15 cellular contexts compared by ENCODE assay signal in genomic region chrX:71609095-71609750, GRCh38. TPM values are rescaled to one million over a fixed set of nuclear protein-coding genes. Genes with fewer than 3 reads are reported as not detected.
DNase-seq lines count a peak whose midpoint lies in the region; ATAC-seq and TF ChIP-seq lines count a peak whose summit lies in the region.
"Had no signal": no experiment of that assay in that cellular context is flagged by ENCODE, and none has a peak within 500 bp of the region (broad histone marks: within the 10 kb centered on the region; RNA-seq: fewer than 3 reads in every experiment).

No MANE protein-coding gene starts in this region.

- peaks cover 80% of the 10 kb centered on the region for H3K36me3 Mint-ChIP-seq in activated CD4-positive, alpha-beta T cell treated with anti-CD3 and anti-CD28 coated beads, Interleukin-2, amount 10 ng/mL, durations not matched to agents 7 days and 5 days (ENCODE audit: low read depth)
- H3K36me3 Mint-ChIP-seq in activated CD8-positive, alpha-beta T cell treated with anti-CD3 and anti-CD28 coated beads for 36 hours (ENCODE audit: low read depth), result peaks cover 78% of the 10 kb centered on the region
- H3K36me3 Mint-ChIP-seq in CD14-positive monocyte (peaks cover 81 to 83% of the 10 kb centered on the region in 2 donors), natural killer cell (peaks cover 11% of the 10 kb centered on the region)

- peak; percentile 20 for DNase-seq in activated CD4-positive, alpha-beta T cell treated with anti-CD3 and anti-CD28 coated beads, Interleukin-2, amount 10 ng/mL, durations not matched to agents 7 days and 5 days
- DNase-seq in activated CD4-positive, alpha-beta T cell treated with anti-CD3 and anti-CD28 coated beads for 1 hour, result no peak
- DNase-seq in activated CD8-positive, alpha-beta T cell treated with anti-CD3 and anti-CD28 coated beads for 36 hours, result no peak
- DNase-seq in left colon (no peak), CD14-positive monocyte (ENCODE audit: low spot score) (no peak), natural killer cell (no peak), NCI-H2107 treated with DMSO at 0.1 percent for 48 hours (lab: John Stamatoyannopoulos, UW; ENCODE audit: unreplicated experiment) (no peak)
- DNase-seq: activated T-cell treated with anti-CD3 and anti-CD28 coated beads, Interleukin-2, amount 50 U/mL, for 4 hours; anterior cingulate cortex; kidney glomerular epithelial cell; midbrain; NCI-H1694 treated with DMSO at 0.1 percent for 48 hours; upper lobe of left lung had no signal

- POLR2A ChIA-PET in activated CD4-positive, alpha-beta T cell treated with anti-CD3 and anti-CD28 coated beads, Interleukin-2, amount 10 ng/mL, durations not matched to agents 7 days and 5 days (lab: Charles Lee), result no interaction called here
- POLR2A ChIA-PET in activated CD8-positive, alpha-beta T cell treated with anti-CD3 and anti-CD28 coated beads for 36 hours (lab: Charles Lee), result no interaction called here

- H3K27me3 Mint-ChIP-seq in activated CD4-positive, alpha-beta T cell treated with anti-CD3 and anti-CD28 coated beads, Interleukin-2, amount 10 ng/mL, durations not matched to agents 7 days and 5 days, result no peaks in the 10 kb centered on the region
- H3K27me3 Mint-ChIP-seq in activated CD8-positive, alpha-beta T cell treated with anti-CD3 and anti-CD28 coated beads for 36 hours, result no peaks in the 10 kb centered on the region
- H3K27me3 Mint-ChIP-seq in CD14-positive monocyte (ENCODE audit: low read depth in 3 of 3) (peaks cover 0 to 4% (median 0%) of the 10 kb centered on the region in 3 donors), natural killer cell (ENCODE audit: low read depth in 2 of 2) (no peaks in the 10 kb centered on the region)

- no peak for TF ChIP-seq CTCF in activated CD8-positive, alpha-beta T cell treated with anti-CD3 and anti-CD28 coated beads for 36 hours (IDR thresholded peaks at IDR 0.05)
- TF ChIP-seq CTCF in CD14-positive monocyte (IDR thresholded peaks at IDR 0.05), result no peak
- no peak for TF ChIP-seq CTCF in natural killer cell (IDR thresholded peaks at IDR 0.05)

- peaks cover 77% of the 10 kb centered on the region for H3K4me1 Mint-ChIP-seq in activated CD4-positive, alpha-beta T cell treated with anti-CD3 and anti-CD28 coated beads, Interleukin-2, amount 10 ng/mL, durations not matched to agents 7 days and 5 days
- peaks cover 59% of the 10 kb centered on the region for H3K4me1 Mint-ChIP-seq in activated CD8-positive, alpha-beta T cell treated with anti-CD3 and anti-CD28 coated beads for 36 hours (ENCODE audit: low read depth)
- H3K4me1 Mint-ChIP-seq in CD14-positive monocyte (no peaks in the 10 kb centered on the region), natural killer cell (peaks cover 52 to 59% of the 10 kb centered on the region in 2 donors)

- no peaks in the 10 kb centered on the region for H3K9me3 Mint-ChIP-seq in activated CD4-positive, alpha-beta T cell treated with anti-CD3 and anti-CD28 coated beads, Interleukin-2, amount 10 ng/mL, durations not matched to agents 7 days and 5 days
- H3K9me3 Mint-ChIP-seq in activated CD8-positive, alpha-beta T cell treated with anti-CD3 and anti-CD28 coated beads for 36 hours, result no peaks in the 10 kb centered on the region
- H3K9me3 Mint-ChIP-seq in CD14-positive monocyte, result peaks cover 0 to 1% (median 0%) of the 10 kb centered on the region in 7 donors
- H3K9me3 Mint-ChIP-seq in natural killer cell, result no peaks in the 10 kb centered on the region
- H3K9me3 Mint-ChIP-seq: activated T-cell treated with anti-CD3 and anti-CD28 coated beads, Interleukin-2, amount 50 U/mL, for 4 hours had no signal

- ATAC-seq in GM19351 (IDR thresholded peaks at IDR 0.05; ENCODE audit: unreplicated experiment) (peak; percentile 49), left colon (peak; percentile 49), natural killer cell (no peak)
- ATAC-seq in activated CD8-positive, alpha-beta T cell treated with anti-CD3 and anti-CD28 coated beads for 36 hours, result peak; percentile 24
- ATAC-seq: A549; activated T-cell treated with anti-CD3 and anti-CD28 coated beads, Interleukin-2, amount 50 U/mL, for 4 hours had no signal

- no peak overlapping the region for H3K4me3 Mint-ChIP-seq in activated CD4-positive, alpha-beta T cell treated with anti-CD3 and anti-CD28 coated beads, Interleukin-2, amount 10 ng/mL, durations not matched to agents 7 days and 5 days
- no peak overlapping the region for H3K4me3 Mint-ChIP-seq in activated CD8-positive, alpha-beta T cell treated with anti-CD3 and anti-CD28 coated beads for 36 hours
- H3K4me3 Mint-ChIP-seq in CD14-positive monocyte (no peak overlapping the region), natural killer cell (no peak overlapping the region)
- H3K4me3 Mint-ChIP-seq: activated T-cell treated with anti-CD3 and anti-CD28 coated beads, Interleukin-2, amount 50 U/mL, for 4 hours had no signal

- intact Hi-C loops in activated CD8-positive, alpha-beta T cell treated with anti-CD3 and anti-CD28 coated beads for 36 hours (cut with micrococcal nuclease), result no loop called here
- intact Hi-C loops in left colon (cut with DNase I, micrococcal nuclease), result no loop called here
- intact Hi-C loops in CD14-positive monocyte (cut with micrococcal nuclease), result no loop called here
- intact Hi-C loops in natural killer cell (cut with micrococcal nuclease), result no loop called here

- peak overlapping the region; percentile 46 for H3K27ac Mint-ChIP-seq in activated CD4-positive, alpha-beta T cell treated with anti-CD3 and anti-CD28 coated beads, Interleukin-2, amount 10 ng/mL, durations not matched to agents 7 days and 5 days
- peak overlapping the region; percentile 69 for H3K27ac Mint-ChIP-seq in activated CD8-positive, alpha-beta T cell treated with anti-CD3 and anti-CD28 coated beads for 36 hours
- H3K27ac Mint-ChIP-seq in CD14-positive monocyte, result no peak overlapping the region
- H3K27ac Mint-ChIP-seq in natural killer cell, result peak overlapping the region in 1 of 2 donors; percentile 59

- CTCF ChIA-PET in activated CD4-positive, alpha-beta T cell treated with anti-CD3 and anti-CD28 coated beads, Interleukin-2, amount 10 ng/mL, durations not matched to agents 7 days and 5 days (lab: Charles Lee), result no interaction called here
- CTCF ChIA-PET in activated CD8-positive, alpha-beta T cell treated with anti-CD3 and anti-CD28 coated beads for 36 hours (lab: Charles Lee), result interaction anchor here (1.4 to 1.6 kb wide), 3 partner anchors 9 to 13 kb away, joined by 4 to 7 read pairs (median 5); partner anchors contain the start of gene CXCR3

RNA-seq across cellular contexts. Expression of gene CXCR3, which starts 9.1 kb away (rescaled TPM):
- 10 to 100 TPM; 68.2 to 73.5 TPM for total RNA-seq in activated CD4-positive, alpha-beta T cell treated with anti-CD3 and anti-CD28 coated beads, Interleukin-2, amount 10 ng/mL, durations not matched to agents 7 days and 5 days
- 10 to 100 TPM; 42.4 to 43.8 TPM for total RNA-seq in activated CD8-positive, alpha-beta T cell treated with anti-CD3 and anti-CD28 coated beads for 36 hours
- total RNA-seq in left colon (1 to 10 TPM; 2.3 to 2.7 TPM), natural killer cell (10 to 100 TPM in 2 of 3 donors, 1 to 10 TPM in 1; 8.7 to 15.9 (median 13.7) TPM)
- polyA plus RNA-seq in CD14-positive monocyte, result under 1 TPM; 0.10 to 0.14 TPM
- polyA plus RNA-seq: A549 had no signal

RNA-seq across cellular contexts. Expression of gene GCNA, which starts 31.0 kb away (rescaled TPM):
- 1 to 10 TPM; 4.7 to 5.9 TPM for total RNA-seq in activated CD4-positive, alpha-beta T cell treated with anti-CD3 and anti-CD28 coated beads, Interleukin-2, amount 10 ng/mL, durations not matched to agents 7 days and 5 days
- 1 to 10 TPM; 3.5 to 5.1 TPM for total RNA-seq in activated CD8-positive, alpha-beta T cell treated with anti-CD3 and anti-CD28 coated beads for 36 hours
- total RNA-seq in left colon (1 to 10 TPM; 1.1 to 1.2 TPM), natural killer cell (1 to 10 TPM; 3.6 to 4.5 (median 3.7) TPM)
- polyA plus RNA-seq in CD14-positive monocyte, result under 1 TPM; 0.26 to 0.27 TPM

Comparison
In these comparisons a context has a peak if more than half of its experiments do, and no peak if none do; other contexts are left out.
1. H3K27ac Mint-ChIP-seq: peak in activated CD4-positive, alpha-beta T cell treated with anti-CD3 and anti-CD28 coated beads, Interleukin-2, amount 10 ng/mL, durations not matched to agents 7 days and 5 days (single experiment) and activated CD8-positive, alpha-beta T cell treated with anti-CD3 and anti-CD28 coated beads for 36 hours (single experiment); none in CD14-positive monocyte (0 of 7).
2. ATAC-seq: peak in GM19351 (single experiment), activated CD8-positive, alpha-beta T cell treated with anti-CD3 and anti-CD28 coated beads for 36 hours (single experiment) and left colon (single experiment); none in natural killer cell (0 of 3).